In genomic region chr9:107489687-107490605, GRCh38 we compare ENCODE assay signal across 8 cellular contexts. TPM values are rescaled to one million over a fixed set of nuclear protein-coding genes. Genes with fewer than 3 reads are reported as not detected.
DNase-seq lines count a peak whose midpoint lies in the region; ATAC-seq and TF ChIP-seq lines count a peak whose summit lies in the region.

KLF4 (minus strand) TSS chr9:107489769; CDS start chr9:107489172, 597 bp downstream.

- H3K4me1 ChIP-seq in Caco-2 (peaks cover 12% of the 10 kb centered on the region), IMR-90 (ENCODE audit: control insufficient read depth, insufficient read depth, low read length) (peaks cover 2% of the 10 kb centered on the region; the same call in 1 of the 2 replicates), foreskin keratinocyte (peaks cover 14% of the 10 kb centered on the region)

- no peak within 1 kb of the TSS for H3K56ac ChIP-seq in IMR-90 (ENCODE audit: extremely low read depth, insufficient read depth, low read length)

- peak within 1 kb of the TSS; percentile 75 for H3K4ac ChIP-seq in IMR-90 (ENCODE audit: low read depth, low read length)

- H4K91ac ChIP-seq in IMR-90 (ENCODE audit: insufficient read depth, low read depth, low read length), result peak within 1 kb of the TSS; percentile 36

- CTCF ChIA-PET in Caco-2 (lab: Charles Lee) (interaction anchor here (0.6 to 1.0 kb wide), 3 partner anchors 68 to 927 kb away, joined by 3 to 5 read pairs (median 4); no protein-coding TSS in a partner anchor), IMR-90 (lab: Yijun Ruan, JAX) (no interaction called here)

- H2BK120ac ChIP-seq in IMR-90 (ENCODE audit: low read depth, low read length), result peak within 1 kb of the TSS; percentile 82

- H3K4me1 Mint-ChIP-seq in Caco-2 (ENCODE audit: low read depth, unreplicated experiment) (peaks cover 7% of the 10 kb centered on the region), nephron progenitor cell (peaks cover 20% of the 10 kb centered on the region)
- peaks cover 24% of the 10 kb centered on the region for H3K4me1 Mint-ChIP-seq in stimulated activated naive CD8-positive, alpha-beta T cell treated with anti-CD3 and anti-CD28 coated beads, Interleukin-15, Interleukin-2, amounts not matched to agents 100 ng/mL and 50 ng/mL, for 24 hours (ENCODE audit: low read depth)

- H2AFZ ChIP-seq in IMR-90 (replicated peaks; ENCODE audit: low read length, poor library complexity), result peak within 1 kb of the TSS; percentile 98

- H3K23ac ChIP-seq in IMR-90 (ENCODE audit: low read depth, low read length), result peak within 1 kb of the TSS; percentile 91

- H3K27me3 Mint-ChIP-seq in Caco-2 (ENCODE audit: insufficient read depth, unreplicated experiment), result peaks cover under 1% of the 10 kb centered on the region
- peaks cover 94% of the 10 kb centered on the region for H3K27me3 Mint-ChIP-seq in nephron progenitor cell (ENCODE audit: low read depth, poor library complexity)
- peaks cover 68% of the 10 kb centered on the region for H3K27me3 Mint-ChIP-seq in stimulated activated naive CD8-positive, alpha-beta T cell treated with anti-CD3 and anti-CD28 coated beads, Interleukin-15, Interleukin-2, amounts not matched to agents 100 ng/mL and 50 ng/mL, for 24 hours

- H3K36me3 ChIP-seq in Caco-2 (ENCODE audit: control insufficient read depth, insufficient read depth, low read length), result no peaks in the 10 kb centered on the region
- H3K36me3 ChIP-seq in IMR-90 (ENCODE audit: control insufficient read depth, insufficient read depth, low read length), result peaks cover 17% of the 10 kb centered on the region

- H3K4me3 Mint-ChIP-seq in Caco-2 (ENCODE audit: unreplicated experiment), result peak within 1 kb of the TSS; percentile 79
- peak within 1 kb of the TSS; percentile 87 for H3K4me3 Mint-ChIP-seq in nephron progenitor cell
- H3K4me3 Mint-ChIP-seq in stimulated activated naive CD8-positive, alpha-beta T cell treated with anti-CD3 and anti-CD28 coated beads, Interleukin-15, Interleukin-2, amounts not matched to agents 100 ng/mL and 50 ng/mL, for 24 hours, result peak within 1 kb of the TSS; percentile 72

- H4K20me1 ChIP-seq in IMR-90 (ENCODE audit: insufficient read depth, low read length), result peaks cover 5% of the 10 kb centered on the region

- peak within 1 kb of the TSS; percentile 55; the same call in 1 of the 2 replicates for H3K18ac ChIP-seq in IMR-90 (ENCODE audit: low read depth, low read length)

- H3K36me3 Mint-ChIP-seq in Caco-2 (ENCODE audit: insufficient read depth, unreplicated experiment) (peaks cover 24% of the 10 kb centered on the region), nephron progenitor cell (ENCODE audit: low read depth) (no peaks in the 10 kb centered on the region)
- no peaks in the 10 kb centered on the region for H3K36me3 Mint-ChIP-seq in stimulated activated naive CD8-positive, alpha-beta T cell treated with anti-CD3 and anti-CD28 coated beads, Interleukin-15, Interleukin-2, amounts not matched to agents 100 ng/mL and 50 ng/mL, for 24 hours (ENCODE audit: low read depth)

- H3K27me3 ChIP-seq in Caco-2 (replicated peaks; ENCODE audit: control insufficient read depth, insufficient read depth, low read length) (no peaks in the 10 kb centered on the region), IMR-90 (ENCODE audit: control insufficient read depth, insufficient read depth, low read length) (peaks cover 1% of the 10 kb centered on the region; the same call in 1 of the 2 replicates), foreskin keratinocyte (peaks cover 6% of the 10 kb centered on the region)

- H3K9ac ChIP-seq in IMR-90 (ENCODE audit: low read depth, low read length), result peak within 1 kb of the TSS; percentile 52

- in situ Hi-C loops in IMR-90 (cut with MboI; ENCODE audit: low sequenced_read_pairs), result loop anchor here (10.0 to 25.0 kb wide), 2 partner anchors 245 to 397 kb away; no protein-coding TSS in a partner anchor

- TF ChIP-seq RAD21 in IMR-90 (IDR thresholded peaks at IDR 0.05; ENCODE audit: low read length), result no peak

- H3K9me3 ChIP-seq in Caco-2, result no peaks in the 10 kb centered on the region
- H3K9me3 ChIP-seq in IMR-90 (ENCODE audit: control insufficient read depth, insufficient read depth, low read length), result no peaks in the 10 kb centered on the region

- H3K9me3 Mint-ChIP-seq in Caco-2 (ENCODE audit: unreplicated experiment) (no peaks in the 10 kb centered on the region), nephron progenitor cell (no peaks in the 10 kb centered on the region)
- no peaks in the 10 kb centered on the region for H3K9me3 Mint-ChIP-seq in stimulated activated naive CD8-positive, alpha-beta T cell treated with anti-CD3 and anti-CD28 coated beads, Interleukin-15, Interleukin-2, amounts not matched to agents 100 ng/mL and 50 ng/mL, for 24 hours

- H2BK15ac ChIP-seq in IMR-90 (ENCODE audit: low read depth, low read length), result peak within 1 kb of the TSS; percentile 43; the same call in 1 of the 3 replicates

- POLR2A ChIA-PET in Caco-2 (lab: Charles Lee) (interaction anchor here (0.6 to 1.8 kb wide), 9 partner anchors 8 to 1044 kb away, joined by 3 to 12 read pairs (median 5); no protein-coding TSS in a partner anchor), IMR-90 (lab: Charles Lee; ENCODE audit: unreplicated experiment) (no interaction called here)

- H3K27ac Mint-ChIP-seq in Caco-2 (ENCODE audit: unreplicated experiment), result peak within 1 kb of the TSS; percentile 87
- peak within 1 kb of the TSS; percentile 79 for H3K27ac Mint-ChIP-seq in nephron progenitor cell
- no peak within 1 kb of the TSS for H3K27ac Mint-ChIP-seq in stimulated activated naive CD8-positive, alpha-beta T cell treated with anti-CD3 and anti-CD28 coated beads, Interleukin-15, Interleukin-2, amounts not matched to agents 100 ng/mL and 50 ng/mL, for 24 hours

- no peak for TF ChIP-seq CTCF in Caco-2 (IDR thresholded peaks at IDR 0.05; ENCODE audit: insufficient read depth in 1 of 2, low read depth in 1 of 2, low read length in 1 of 2, severe bottlenecking in 1 of 2, unreplicated experiment in 1 of 2)
- 0 out of 2 replicates have a peak, but pooled peaks have one; percentile 0 for TF ChIP-seq CTCF in IMR-90 (conservative IDR thresholded peaks at IDR 0.05; ENCODE audit: low read depth, low read length)
- TF ChIP-seq CTCF in foreskin keratinocyte (conservative IDR thresholded peaks at IDR 0.05), result no peak
- no peak for TF ChIP-seq CTCF in nephron progenitor cell (IDR thresholded peaks at IDR 0.05)

- H3K9me1 ChIP-seq in IMR-90 (ENCODE audit: insufficient read depth, low read length), result no peaks in the 10 kb centered on the region

- H3K27ac ChIP-seq in IMR-90 (ENCODE audit: insufficient read depth, low read length) (peak within 1 kb of the TSS; percentile 60), foreskin keratinocyte (peak within 1 kb of the TSS; percentile 93)

- no TSS peak for BruUV-seq in Caco-2 (replicated peaks; lab: Mats Ljungman, UMichigan)
- BruUV-seq in IMR-90 (replicated peaks; lab: Mats Ljungman, UMichigan), result no TSS peak

- H3K14ac ChIP-seq in IMR-90 (replicated peaks; ENCODE audit: low read depth, low read length), result peak within 1 kb of the TSS; percentile 60; the same call in 1 of the 2 replicates

- no peaks in the 10 kb centered on the region; a peak in 2 of 4 replicates for H3K79me1 ChIP-seq in IMR-90 (ENCODE audit: low read depth in 1 of 2, low read length in 2 of 2)

- peak within 1 kb of the TSS; percentile 14; the same call in 1 of the 2 replicates for H4K5ac ChIP-seq in IMR-90 (ENCODE audit: low read depth, low read length)

- peak within 1 kb of the TSS; percentile 35 for H2BK5ac ChIP-seq in IMR-90 (ENCODE audit: low read depth, low read length, poor library complexity, severe bottlenecking)

- WGBS in IMR-90 (ENCODE audit: extremely low coverage in 2 of 2, insufficient read length in 1 of 2), 2 experiments, result 1% methylated on average over 37 of the region's 101 CpGs; no CpG with 5 or more reads in 1 of the 2 experiments

- peak; percentile 90 to 92 for DNase-seq in Caco-2
- peak; percentile 91 for DNase-seq in IMR-90
- peak; percentile 93 for DNase-seq in RKO (ENCODE audit: low spot score)
- DNase-seq in activated naive CD4-positive, alpha-beta T cell treated with Interleukin-2 at 50 U/mL for 16 hours, result peak; percentile 48
- peak; percentile 64 to 84 for DNase-seq in foreskin keratinocyte
- peak; percentile 90 for DNase-seq in nephron progenitor cell

- TF ChIP-seq POLR2A in IMR-90 (IDR thresholded peaks at IDR 0.05; ENCODE audit: low read depth, low read length), result peak; percentile 93

- peak within 1 kb of the TSS; percentile 91 for H2AK9ac ChIP-seq in IMR-90 (replicated peaks; ENCODE audit: low read depth, low read length, poor library complexity)

- intact Hi-C loops in Caco-2 (cut with micrococcal nuclease; ENCODE audit: unreplicated experiment), result loop anchor here (1.0 to 10.0 kb wide), 7 partner anchors 29 to 1275 kb away; no protein-coding TSS in a partner anchor
- intact Hi-C loops in IMR-90 (cut with micrococcal nuclease), result loop anchor here (1.0 to 10.0 kb wide), 8 partner anchors 58 to 782 kb away; no protein-coding TSS in a partner anchor

- dilution Hi-C loops in IMR-90 (cut with HindIII; ENCODE audit: low sequenced_read_pairs, unreplicated experiment), result no loop called here

- peak within 1 kb of the TSS in 1 of 2 experiments; percentile 60; a peak in 1 of 4 replicates for H4K8ac ChIP-seq in IMR-90 (ENCODE audit: low read depth in 2 of 2, low read length in 2 of 2)

- ATAC-seq in GM21529 (IDR thresholded peaks at IDR 0.05; ENCODE audit: unreplicated experiment) (peak; percentile 71), IMR-90 (ENCODE audit: low read depth) (peak; percentile 78), foreskin keratinocyte (peak; percentile 73)

- peak within 1 kb of the TSS; percentile 80 for H3K4me2 ChIP-seq in IMR-90 (ENCODE audit: low read depth, low read length)

- H3K4me3 ChIP-seq in Caco-2 (ENCODE audit: low read depth, low read length) (peak within 1 kb of the TSS; percentile 75), IMR-90 (ENCODE audit: insufficient read depth, low read depth, low read length) (peak within 1 kb of the TSS; percentile 60)

- peak within 1 kb of the TSS; percentile 55; the same call in 1 of the 2 replicates for H2BK20ac ChIP-seq in IMR-90 (ENCODE audit: low read depth, low read length)

- no peak within 1 kb of the TSS for H2AK5ac ChIP-seq in IMR-90 (ENCODE audit: low read depth, low read length)

TF ChIP-seq in IMR-90, 13 proteins besides CTCF, POLR2A, EP300 and RAD21 (continues in another document):
- TF ChIP-seq RFX5 (IDR thresholded peaks at IDR 0.05; ENCODE audit: low read depth, low read length), result no peak
- peak; percentile 63 for TF ChIP-seq BHLHE40 (IDR thresholded peaks at IDR 0.05; ENCODE audit: low read depth, low read length)
- peak; percentile 70 for TF ChIP-seq FOS (IDR thresholded peaks at IDR 0.05; ENCODE audit: low read depth, low read length)

RNA-seq across cellular contexts. Expression of gene KLF4, which starts in this region (rescaled TPM):
- total RNA-seq in Caco-2 (2022) (4.9 and 7.2 TPM in 2 replicates), IMR-90 (2012; rRNA removed) (1.3 and 2.2 TPM in 2 replicates), foreskin keratinocyte (16.0 and 17.6 TPM in 2 replicates)
- polyA plus RNA-seq in IMR-90 (2012; rRNA removed) (3.8 and 6.9 TPM in 2 replicates), foreskin keratinocyte (12.0 and 12.6 TPM in 2 replicates)
- 4.7 and 21.8 TPM in 2 replicates for polyA plus RNA-seq in IMR-90 (2012; cell fraction: cytosol; rRNA removed)
- polyA plus RNA-seq in IMR-90 (2012; cell fraction: nucleus; rRNA removed; ENCODE audit: low replicate concordance), result 84.7 and 96.7 TPM in 2 replicates

Comparison
In these comparisons a context has a peak if more than half of its experiments do, and no peak if none do; other contexts are left out.
1. Peak in every context shown above with its lines: DNase-seq, ATAC-seq, H3K4me3 ChIP-seq and H3K27ac ChIP-seq.